In genomic region chr3:15819043-15819442, GRCh38 we compare ENCODE assay signal across 18 cellular contexts. TPM values are rescaled to one million over a fixed set of nuclear protein-coding genes. Genes with fewer than 3 reads are reported as not detected.
DNase-seq lines count a peak whose midpoint lies in the region; ATAC-seq and TF ChIP-seq lines count a peak whose summit lies in the region.
"Had no signal": no experiment of that assay in that cellular context is flagged by ENCODE, and none has a peak within 500 bp of the region (broad histone marks: within the 10 kb centered on the region; RNA-seq: fewer than 3 reads in every experiment).

No MANE protein-coding gene starts in this region.

- H3K4me2 ChIP-seq in KMS-11, result 0 out of 2 replicates have a peak overlapping the region, but pooled peaks have one; percentile 62
- H3K4me2 ChIP-seq: BLaER1 had no signal

- H3K9ac ChIP-seq in KMS-11, result no peak overlapping the region
- H3K9ac ChIP-seq: BLaER1 had no signal

- ATAC-seq in WTC11 (no peak), GM18511 (IDR thresholded peaks at IDR 0.05; ENCODE audit: unreplicated experiment) (no peak)
- ATAC-seq: CD8-positive, alpha-beta T cell had no signal

- H3K27me3 Mint-ChIP-seq in activated naive CD4-positive, alpha-beta T cell treated with anti-CD3 and anti-CD28 coated beads, Interleukin-2, amount 50 U/mL, for 24 hours, result no peaks in the 10 kb centered on the region
- H3K27me3 Mint-ChIP-seq in WTC11 (ENCODE audit: low read depth) (no peaks in the 10 kb centered on the region), glutamatergic neuron (ENCODE audit: unreplicated experiment) (peaks cover 3% of the 10 kb centered on the region)
- H3K27me3 Mint-ChIP-seq: B cell; CD4-positive, CD25-positive, alpha-beta regulatory T cell had no signal

- H3K9me3 Mint-ChIP-seq in activated naive CD4-positive, alpha-beta T cell treated with anti-CD3 and anti-CD28 coated beads, Interleukin-2, amount 50 U/mL, for 24 hours, result no peaks in the 10 kb centered on the region
- no peaks in the 10 kb centered on the region for H3K9me3 Mint-ChIP-seq in WTC11
- H3K9me3 Mint-ChIP-seq in glutamatergic neuron (ENCODE audit: unreplicated experiment), result peaks cover 3% of the 10 kb centered on the region
- H3K9me3 Mint-ChIP-seq: CD4-positive, CD25-positive, alpha-beta regulatory T cell; CD8-positive, alpha-beta T cell had no signal

- DNase-seq in activated naive CD4-positive, alpha-beta T cell treated with anti-CD3 and anti-CD28 coated beads, Interleukin-2, amount 50 U/mL, for 16 hours, result no peak
- DNase-seq in WTC11 (ENCODE audit: low spot score) (no peak), HUDEP-2 (lab: John Stamatoyannopoulos, UW; ENCODE audit: unreplicated experiment in 76 of 76) (no peak), glutamatergic neuron (no peak)
- DNase-seq: Caco-2; CD4-positive, CD25-positive, alpha-beta regulatory T cell; CD8-positive, alpha-beta T cell; DMS153; DND-41; H7; HCEC 1CT had no signal

- H3K4me3 ChIP-seq in KMS-11 (IDR thresholded peaks at IDR 0.05; ENCODE audit: insufficient read depth, low read depth, low read length), result no peak overlapping the region
- H3K4me3 ChIP-seq: BLaER1 had no signal

- peaks cover 1% of the 10 kb centered on the region for H3K36me3 Mint-ChIP-seq in activated naive CD4-positive, alpha-beta T cell treated with anti-CD3 and anti-CD28 coated beads, Interleukin-2, amount 50 U/mL, for 24 hours
- H3K36me3 Mint-ChIP-seq in WTC11, result no peaks in the 10 kb centered on the region
- H3K36me3 Mint-ChIP-seq in glutamatergic neuron (ENCODE audit: unreplicated experiment), result no peaks in the 10 kb centered on the region
- H3K36me3 Mint-ChIP-seq: CD8-positive, alpha-beta T cell had no signal

- no peak overlapping the region for H3K27ac ChIP-seq in KMS-11
- H3K27ac ChIP-seq: 22Rv1, BLaER1, C4-2B had no signal

- peak overlapping the region; percentile 41 for H3K27ac Mint-ChIP-seq in activated naive CD4-positive, alpha-beta T cell treated with anti-CD3 and anti-CD28 coated beads, Interleukin-2, amount 50 U/mL, for 24 hours
- H3K27ac Mint-ChIP-seq in WTC11 (no peak overlapping the region), glutamatergic neuron (ENCODE audit: unreplicated experiment) (no peak overlapping the region)
- H3K27ac Mint-ChIP-seq: B cell; CD4-positive, CD25-positive, alpha-beta regulatory T cell; CD8-positive, alpha-beta T cell had no signal

- H3K27me3 ChIP-seq in KMS-11 (ENCODE audit: insufficient read depth, low read depth), result no peaks in the 10 kb centered on the region
- H3K27me3 ChIP-seq: BLaER1 had no signal

- POLR2A ChIA-PET in WTC11 (lab: Charles Lee), result no interaction called here

- peaks cover 43% of the 10 kb centered on the region for H3K4me1 ChIP-seq in KMS-11 (ENCODE audit: low read depth, poor library complexity, severe bottlenecking)
- H3K4me1 ChIP-seq: Caco-2 had no signal

- peaks cover 82% of the 10 kb centered on the region for H3K4me1 Mint-ChIP-seq in activated naive CD4-positive, alpha-beta T cell treated with anti-CD3 and anti-CD28 coated beads, Interleukin-2, amount 50 U/mL, for 24 hours
- H3K4me1 Mint-ChIP-seq in WTC11, result peaks cover 21% of the 10 kb centered on the region
- H3K4me1 Mint-ChIP-seq in glutamatergic neuron (ENCODE audit: low read depth, unreplicated experiment), result peaks cover 36% of the 10 kb centered on the region

- CTCF ChIA-PET in WTC11 (lab: Charles Lee), result no interaction called here

- H3K79me2 ChIP-seq in KMS-11 (ENCODE audit: insufficient read depth, low read depth), result peaks cover 6% of the 10 kb centered on the region; the same call in 1 of the 2 replicates

- H3K36me3 ChIP-seq in KMS-11 (ENCODE audit: insufficient read depth), result no peaks in the 10 kb centered on the region
- H3K36me3 ChIP-seq: BLaER1 had no signal

- H2AFZ ChIP-seq in KMS-11 (ENCODE audit: low read depth), result no peak overlapping the region

- H3K4me3 Mint-ChIP-seq in activated naive CD4-positive, alpha-beta T cell treated with anti-CD3 and anti-CD28 coated beads, Interleukin-2, amount 50 U/mL, for 24 hours, result no peak overlapping the region
- H3K4me3 Mint-ChIP-seq in WTC11 (no peak overlapping the region), glutamatergic neuron (ENCODE audit: unreplicated experiment) (no peak overlapping the region)
- H3K4me3 Mint-ChIP-seq: B cell; CD8-positive, alpha-beta T cell had no signal

- no peak for TF ChIP-seq CTCF in KMS-11 (conservative IDR thresholded peaks at IDR 0.05; ENCODE audit: low read depth, low read length)
- no peak for TF ChIP-seq CTCF in WTC11 (IDR thresholded peaks at IDR 0.05)
- TF ChIP-seq CTCF in glutamatergic neuron (IDR thresholded peaks at IDR 0.05; ENCODE audit: partially characterized antibody, unreplicated experiment), result no peak

- no peaks in the 10 kb centered on the region for H4K20me1 ChIP-seq in KMS-11 (ENCODE audit: insufficient read depth)

TF ChIP-seq in WTC11, 78 proteins besides CTCF, POLR2A, EP300 and RAD21:
- peak; percentile 81; the same call in 1 of the 2 replicates for TF ChIP-seq ZNF121 (CRISPR knock-in tag; IDR thresholded peaks at IDR 0.05)
- TF ChIP-seq GABPB1 (CRISPR knock-in tag; IDR thresholded peaks at IDR 0.05), result no peak

RNA-seq across cellular contexts. Expression of gene ANKRD28, which starts 21.3 kb away (rescaled TPM):
- total RNA-seq in WTC11 (2021) (42.7 to 51.6 TPM (median 43.8 TPM) in 3 replicates), glutamatergic neuron (ENCODE audit: unreplicated experiment) (84.3 TPM)
